16 cellular contexts compared by ENCODE assay signal in the genomic region with DNA sequence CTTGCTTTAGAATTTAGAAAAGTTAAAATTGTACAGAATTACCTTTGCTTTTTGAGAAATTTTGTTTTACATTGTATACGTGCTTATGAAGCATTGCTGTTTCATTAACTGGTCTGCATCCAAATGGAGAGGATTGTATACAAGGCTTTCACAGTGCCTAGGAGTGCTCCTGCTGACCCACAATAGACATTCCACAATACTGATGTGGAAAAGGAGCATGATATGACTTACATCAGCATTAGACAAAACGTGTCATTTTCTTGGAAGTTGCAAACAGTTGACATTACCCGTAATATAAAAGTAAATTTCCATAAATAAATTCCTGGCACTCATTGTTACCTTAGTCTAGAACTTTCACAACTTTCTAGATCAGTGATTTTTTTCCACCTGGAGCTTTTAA. TPM values are rescaled to one million over a fixed set of nuclear protein-coding genes. Genes with fewer than 3 reads are reported as not detected.
A peak's percentile ranks its signal among the peaks of the same experiment; 100 is the strongest.
DNase-seq lines count a peak whose midpoint lies in the region; ATAC-seq and TF ChIP-seq lines count a peak whose summit lies in the region.
"Had no signal": no experiment of that assay in that cellular context is flagged by ENCODE, and none has a peak within 500 bp of the region (broad histone marks: within the 10 kb centered on the region; RNA-seq: fewer than 3 reads in every experiment).

No MANE protein-coding gene starts in this region.

- 42 to 47% methylated on average over 3 of the region's 3 CpGs for WGBS in sigmoid colon, 2 donors

- H3K9me3 ChIP-seq in SJSA1 (replicated peaks) = no peaks in the 10 kb centered on the region
- H3K9me3 ChIP-seq in sigmoid colon = no peaks in the 10 kb centered on the region
- H3K9me3 ChIP-seq: tibial nerve had no signal

- H3K4me1 Mint-ChIP-seq in GM23338 (peaks cover 26% of the 10 kb centered on the region), natural killer cell (peaks cover 4 to 6% of the 10 kb centered on the region in 2 donors)
- peaks cover 7% of the 10 kb centered on the region for H3K4me1 Mint-ChIP-seq in activated CD4-positive, alpha-beta T cell treated with anti-CD3 and anti-CD28 coated beads for 36 hours

- H2AFZ ChIP-seq in GM23338 = no peak overlapping the region

- H3F3A ChIP-seq in GM23338 (replicated peaks; ENCODE audit: low read depth) = peaks cover 6% of the 10 kb centered on the region; the same call in 1 of the 2 replicates

- H3K9me3 Mint-ChIP-seq in GM23338 (no peaks in the 10 kb centered on the region), natural killer cell (peaks cover 9 to 10% of the 10 kb centered on the region in 2 donors)
- no peaks in the 10 kb centered on the region for H3K9me3 Mint-ChIP-seq in activated CD4-positive, alpha-beta T cell treated with anti-CD3 and anti-CD28 coated beads for 36 hours (ENCODE audit: low read depth)
- H3K9me3 Mint-ChIP-seq: activated naive CD8-positive, alpha-beta T cell treated with anti-CD3 and anti-CD28 coated beads, Interleukin-2, amount 10 ng/mL, durations not matched to agents 7 days and 5 days had no signal

- no peak overlapping the region for H3K27ac Mint-ChIP-seq in GM23338
- H3K27ac Mint-ChIP-seq in natural killer cell = no peak overlapping the region
- no peak overlapping the region for H3K27ac Mint-ChIP-seq in activated CD4-positive, alpha-beta T cell treated with anti-CD3 and anti-CD28 coated beads for 36 hours
- H3K27ac Mint-ChIP-seq: activated naive CD8-positive, alpha-beta T cell treated with anti-CD3 and anti-CD28 coated beads, Interleukin-2, amount 10 ng/mL, durations not matched to agents 7 days and 5 days; T-helper 17 cell had no signal

- H3K27ac ChIP-seq in GM23338 (ENCODE audit: low read depth) (no peak overlapping the region), SJSA1 (no peak overlapping the region), sigmoid colon (peak overlapping the region in 1 of 4 donors; percentile 85)

- H3K36me3 Mint-ChIP-seq in GM23338 (ENCODE audit: low read depth) (no peaks in the 10 kb centered on the region; the same call in 2 of the 3 replicates), natural killer cell (peaks cover 7% of the 10 kb centered on the region)
- no peaks in the 10 kb centered on the region for H3K36me3 Mint-ChIP-seq in activated CD4-positive, alpha-beta T cell treated with anti-CD3 and anti-CD28 coated beads for 36 hours (ENCODE audit: low read depth)

- H3K4me3 ChIP-seq in GM23338 = peak overlapping the region; percentile 81
- peak overlapping the region; percentile 94 for H3K4me3 ChIP-seq in SJSA1
- H3K4me3 ChIP-seq in sigmoid colon = peak overlapping the region; percentile 67 to 88 (median 72)
- H3K4me3 ChIP-seq: GM12878 had no signal

- no peak for DNase-seq in GM23338 (ENCODE audit: low spot score)
- peak in 1 of 2 experiments; percentile 9 for DNase-seq in SJSA1 (ENCODE audit: low read depth in 1 of 2, low spot score in 2 of 2)
- DNase-seq in fibroblast of peridontal ligament (ENCODE audit: extremely low read depth) = peak; percentile 41
- no peak for DNase-seq in sigmoid colon
- no peak for DNase-seq in cerebellar cortex (ENCODE audit: low spot score)
- no peak for DNase-seq in natural killer cell
- no peak for DNase-seq in activated CD4-positive, alpha-beta T cell treated with anti-CD3 and anti-CD28 coated beads for 36 hours
- DNase-seq: activated naive CD8-positive, alpha-beta T cell treated with anti-CD3 and anti-CD28 coated beads, Interleukin-2, amount 10 ng/mL, durations not matched to agents 7 days and 5 days; erythroblast; left cardiac atrium; T-helper 17 cell had no signal

- no peak for TF ChIP-seq POLR2A in sigmoid colon (IDR thresholded peaks at IDR 0.05)

- H3K27me3 ChIP-seq in GM23338 (ENCODE audit: insufficient read depth) (peaks cover 55% of the 10 kb centered on the region), SJSA1 (replicated peaks) (no peaks in the 10 kb centered on the region), sigmoid colon (no peaks in the 10 kb centered on the region)
- H3K27me3 ChIP-seq: tibial nerve had no signal

- peaks cover 24% of the 10 kb centered on the region for H3K27me3 Mint-ChIP-seq in GM23338 (ENCODE audit: insufficient read depth, low read depth, poor library complexity)
- peaks cover 23 to 33% of the 10 kb centered on the region in 2 donors for H3K27me3 Mint-ChIP-seq in natural killer cell (ENCODE audit: low read depth in 2 of 2)
- H3K27me3 Mint-ChIP-seq in activated CD4-positive, alpha-beta T cell treated with anti-CD3 and anti-CD28 coated beads for 36 hours = peaks cover 39% of the 10 kb centered on the region

- H3K4me2 ChIP-seq in GM23338 = peak overlapping the region; percentile 76

- TF ChIP-seq CTCF in GM23338 (conservative IDR thresholded peaks at IDR 0.05; ENCODE audit: low read depth in 2 of 2) = no peak
- no peak for TF ChIP-seq CTCF in sigmoid colon (IDR thresholded peaks at IDR 0.05)
- TF ChIP-seq CTCF in natural killer cell (IDR thresholded peaks at IDR 0.05) = no peak

- intact Hi-C loops in sigmoid colon (cut with DNase I) (loop anchor here (5.0 to 10.0 kb wide), 4 partner anchors 77 to 378 kb away; no protein-coding TSS in a partner anchor), natural killer cell (cut with micrococcal nuclease) (no loop called here)
- intact Hi-C loops in activated CD4-positive, alpha-beta T cell treated with anti-CD3 and anti-CD28 coated beads for 36 hours (cut with DNase I, micrococcal nuclease) = no loop called here

- POLR2A ChIA-PET in activated CD4-positive, alpha-beta T cell treated with anti-CD3 and anti-CD28 coated beads for 36 hours (lab: Charles Lee) = no interaction called here

- H4K20me1 ChIP-seq in GM23338 (replicated peaks; ENCODE audit: insufficient read depth) = no peaks in the 10 kb centered on the region

- no peak for TF ChIP-seq EP300 in sigmoid colon (IDR thresholded peaks at IDR 0.05)

- no peak for ATAC-seq in GM23338
- no peak for ATAC-seq in natural killer cell
- ATAC-seq in activated CD4-positive, alpha-beta T cell treated with anti-CD3 and anti-CD28 coated beads for 36 hours = no peak
- no peak for ATAC-seq in GM18873 (IDR thresholded peaks at IDR 0.05; ENCODE audit: low FRiP score, unreplicated experiment)
- ATAC-seq: GM12878, left cardiac atrium, T-helper 17 cell had no signal

- no peaks in the 10 kb centered on the region; the same call in 1 of the 2 replicates for H3K79me2 ChIP-seq in GM23338 (replicated peaks; ENCODE audit: insufficient read depth)

- H3K36me3 ChIP-seq in GM23338 (ENCODE audit: insufficient read depth) (no peaks in the 10 kb centered on the region), SJSA1 (no peaks in the 10 kb centered on the region), sigmoid colon (no peaks in the 10 kb centered on the region)
- H3K36me3 ChIP-seq: tibial nerve had no signal

- H3K4me1 ChIP-seq in GM23338 (ENCODE audit: insufficient read depth) (peaks cover 22% of the 10 kb centered on the region), SJSA1 (replicated peaks) (peaks cover 30% of the 10 kb centered on the region), sigmoid colon (peaks cover 0 to 32% (median 22%) of the 10 kb centered on the region in 4 donors)

- CTCF ChIA-PET in activated CD4-positive, alpha-beta T cell treated with anti-CD3 and anti-CD28 coated beads for 36 hours (lab: Charles Lee) = interaction anchor here (0.6 kb wide), 1 partner anchor 1506 kb away, joined by 5 read pairs; no protein-coding TSS in a partner anchor

- H3K9me2 ChIP-seq in GM23338 (ENCODE audit: insufficient read depth) = no peaks in the 10 kb centered on the region

- peak overlapping the region; percentile 92 for H3K4me3 Mint-ChIP-seq in GM23338
- H3K4me3 Mint-ChIP-seq in natural killer cell = no peak overlapping the region
- H3K4me3 Mint-ChIP-seq in activated CD4-positive, alpha-beta T cell treated with anti-CD3 and anti-CD28 coated beads for 36 hours = no peak overlapping the region
- H3K4me3 Mint-ChIP-seq: T-helper 17 cell had no signal

TF ChIP-seq in GM23338, 12 proteins besides CTCF, POLR2A, EP300 and RAD21 (continues in another document):
- TF ChIP-seq STAT1 (IDR thresholded peaks at IDR 0.05; ENCODE audit: unreplicated experiment) (no peak), ZNF331 (CRISPR knock-in tag; IDR thresholded peaks at IDR 0.05; ENCODE audit: low read depth) (no peak), EZH2 (IDR thresholded peaks at IDR 0.05; ENCODE audit: low read depth, unreplicated experiment) (no peak), ZNF114 (CRISPR knock-in tag; IDR thresholded peaks at IDR 0.05) (no peak), EZH2phosphoT487 (IDR thresholded peaks at IDR 0.05; ENCODE audit: unreplicated experiment) (no peak), NANOG (IDR thresholded peaks at IDR 0.05; ENCODE audit: borderline replicate concordance) (no peak), REST (IDR thresholded peaks at IDR 0.05; ENCODE audit: unreplicated experiment) (no peak)

RNA-seq across cellular contexts. Expression of gene PRKD1, which starts 1.9 kb away (rescaled TPM):
- 6.0 and 9.7 TPM in 2 replicates for total RNA-seq in GM23338 (2014; rRNA removed; shearing (Covaris generic))
- polyA plus RNA-seq in GM23338 (2016; fragmentation: Nextera tagmentation; extraction: Ambion mirVana) (1.5 and 3.1 TPM in 2 replicates), sigmoid colon (1 to 10 TPM in 1 of 3 donors, under 1 TPM in 2; 0.46 to 2.3 (median 0.60) TPM)
- 3.6 and 6.4 TPM in 2 replicates for total RNA-seq in SJSA1 (2014; rRNA removed; shearing (Covaris generic))
- total RNA-seq in sigmoid colon (10 to 100 TPM; 14.5 to 27.1 (median 22.8) TPM), natural killer cell (not detected)
- total RNA-seq in activated CD4-positive, alpha-beta T cell treated with anti-CD3 and anti-CD28 coated beads for 36 hours = not detected
- total RNA-seq: activated CD8-positive, alpha-beta memory T cell treated with anti-CD3 and anti-CD28 coated beads for 36 hours; activated naive CD8-positive, alpha-beta T cell treated with anti-CD3 and anti-CD28 coated beads, Interleukin-2, amount 10 ng/mL, durations not matched to agents 7 days and 5 days; OCI-LY7; T-helper 17 cell had no signal
